ENCODE assay signal across 15 cellular contexts in genomic region chr17:30290077-30290476, GRCh38. TPM values are rescaled to one million over a fixed set of nuclear protein-coding genes. Genes with fewer than 3 reads are reported as not detected.
DNase-seq lines count a peak whose midpoint lies in the region; ATAC-seq, FAIRE-seq and TF ChIP-seq lines count a peak whose summit lies in the region.
"Had no signal": no experiment of that assay in that cellular context is flagged by ENCODE, and none has a peak within 500 bp of the region (broad histone marks: within the 10 kb centered on the region; RNA-seq: fewer than 3 reads in every experiment).

No MANE protein-coding gene starts in this region.

- no peak for FAIRE-seq in HepG2 (lab: Jason Lieb, UNC)

- POLR2A ChIA-PET in HepG2 (lab: Yijun Ruan, JAX) (no interaction called here), T-cell (lab: Charles Lee) (no interaction called here)

- peak overlapping the region; percentile 83 for H3K4me2 ChIP-seq in HepG2 (ENCODE audit: low read depth, low read length)

- H3K4me3 ChIP-seq in HepG2 (replicated peaks in 1 of 3; ENCODE audit: insufficient read depth in 1 of 3, low read depth in 2 of 3, low read length in 3 of 3) (peak overlapping the region in 2 of 3 experiments; percentile 77 to 79; a peak in 3 of 6 replicates), right lobe of liver (no peak overlapping the region), fibroblast of the aortic adventitia (ENCODE audit: low read depth, low read length) (peak overlapping the region; percentile 75), urinary bladder (ENCODE audit: low read depth, low read length) (peak overlapping the region; percentile 80), vagina (peak overlapping the region in 1 of 2 donors; percentile 61)

- H3K4me1 ChIP-seq in HepG2 (ENCODE audit: insufficient read depth, low read length): peaks cover 23% of the 10 kb centered on the region
- peaks cover 0 to 10% (median 0%) of the 10 kb centered on the region in 4 donors for H3K4me1 ChIP-seq in right lobe of liver
- no peaks in the 10 kb centered on the region for H3K4me1 ChIP-seq in urinary bladder (ENCODE audit: insufficient read depth)
- H3K4me1 ChIP-seq in vagina: peaks cover 23% of the 10 kb centered on the region

- no peaks in the 10 kb centered on the region; a peak in 2 of 5 replicates for H3K27me3 ChIP-seq in HepG2 (ENCODE audit: control insufficient read depth in 1 of 2, insufficient read depth in 2 of 2, low read length in 2 of 2)
- no peaks in the 10 kb centered on the region for H3K27me3 ChIP-seq in right lobe of liver
- H3K27me3 ChIP-seq in vagina: no peaks in the 10 kb centered on the region
- H3K27me3 ChIP-seq: gastroesophageal sphincter had no signal

- H3K27ac Mint-ChIP-seq in T-cell: no peak overlapping the region

- H3K9me3 Mint-ChIP-seq in T-cell: no peaks in the 10 kb centered on the region

- TF ChIP-seq POLR2A in HepG2 (IDR thresholded peaks at IDR 0.05; ENCODE audit: insufficient read depth in 1 of 2, low read depth in 2 of 2, low read length in 2 of 2) (no peak), right lobe of liver (IDR thresholded peaks at IDR 0.05) (no peak), vagina (IDR thresholded peaks at IDR 0.05) (no peak)

- intact Hi-C loops in HepG2 (cut with micrococcal nuclease; ENCODE audit: unreplicated experiment) (no loop called here), right lobe of liver (cut with DNase I) (no loop called here), vagina (cut with DNase I) (no loop called here)

- no peak for ATAC-seq in HepG2
- ATAC-seq in right lobe of liver: no peak
- no peak for ATAC-seq in T-cell (replicated peaks in 1 of 4)
- ATAC-seq: gastroesophageal sphincter had no signal

- TF ChIP-seq RAD21 in HepG2 (CRISPR knock-in tag; IDR thresholded peaks at IDR 0.05): no peak

- DNase-seq in HepG2 (ENCODE audit: low spot score) (no peak), right lobe of liver (no peak), T-cell (no peak), fibroblast of the aortic adventitia (ENCODE audit: low read depth) (no peak), putamen (ENCODE audit: low spot score) (no peak), vagina (ENCODE audit: extremely low spot score in 2 of 2) (no peak), HT-29 (ENCODE audit: low spot score) (no peak)
- DNase-seq: dermis blood vessel endothelial cell; kidney glomerular epithelial cell; NCI-H1048; NCI-H446; SHP77; stimulated activated CD4-positive, alpha-beta T cell treated with anti-CD3 and anti-CD28 coated beads, Interleukin-12 subunit alpha, Interleukin-12 subunit beta, amount 100 ng/mL, for 4 hours had no signal

- no peak for TF ChIP-seq CTCF in HepG2 (CRISPR knock-in tag; IDR thresholded peaks at IDR 0.05)
- TF ChIP-seq CTCF in right lobe of liver (IDR thresholded peaks at IDR 0.05): no peak
- no peak for TF ChIP-seq CTCF in fibroblast of the aortic adventitia (IDR thresholded peaks at IDR 0.05; ENCODE audit: insufficient read depth, low read length)
- TF ChIP-seq CTCF in vagina (IDR thresholded peaks at IDR 0.05): no peak

- TF ChIP-seq EP300 in HepG2 (IDR thresholded peaks at IDR 0.05; ENCODE audit: low read depth in 2 of 2, low read length in 2 of 2) (no peak), HepG2 (CRISPR knock-in tag; IDR thresholded peaks at IDR 0.05; ENCODE audit: borderline replicate concordance) (no peak)

- peaks cover 21% of the 10 kb centered on the region for H3K36me3 Mint-ChIP-seq in T-cell

- peak overlapping the region; percentile 74 for H3K9ac ChIP-seq in HepG2 (ENCODE audit: insufficient read depth, low read depth, low read length)

- H3K4me3 Mint-ChIP-seq in T-cell: peak overlapping the region in 2 of 3 donors; percentile 94 to 95

- BruUV-seq in HepG2 (replicated peaks; lab: Mats Ljungman, UMichigan): no TSS peak

- WGBS in HepG2 (ENCODE audit: low lambda C conversion rate): 72% methylated on average over 2 of the region's 2 CpGs
- 65% methylated on average over 2 of the region's 2 CpGs for WGBS in right lobe of liver (ENCODE audit: insufficient coverage, low coverage, low lambda C conversion rate, missing lambda C conversion rate)
- 84% methylated on average over 2 of the region's 2 CpGs for WGBS in urinary bladder

- H3K9me3 ChIP-seq in HepG2 (ENCODE audit: low read length) (no peaks in the 10 kb centered on the region), right lobe of liver (no peaks in the 10 kb centered on the region), vagina (no peaks in the 10 kb centered on the region)
- H3K9me3 ChIP-seq: gastroesophageal sphincter had no signal

- H2AFZ ChIP-seq in HepG2 (ENCODE audit: low read length): no peak overlapping the region

- H3K27me3 Mint-ChIP-seq in T-cell: no peaks in the 10 kb centered on the region

- H3K27ac ChIP-seq in HepG2 (ENCODE audit: extremely low read length, insufficient read depth, low read length) (no peak overlapping the region), right lobe of liver (no peak overlapping the region), urinary bladder (ENCODE audit: low read depth) (no peak overlapping the region), vagina (no peak overlapping the region)
- H3K27ac ChIP-seq: gastroesophageal sphincter had no signal

- CTCF ChIA-PET in HepG2 (lab: Yijun Ruan, JAX; ENCODE audit: low intra/inter-chr PET ratio, low total read pairs) (no interaction called here), T-cell (lab: Charles Lee) (interaction anchor here in 1 of 2 donors (1.5 to 4.1 kb wide), 3 partner anchors 33 to 47 kb away, joined by 5 to 38 read pairs (median 11); no protein-coding TSS in a partner anchor)

- H3K79me2 ChIP-seq in HepG2 (ENCODE audit: insufficient read depth, low read length): peaks cover 17% of the 10 kb centered on the region

- no peaks in the 10 kb centered on the region for H4K20me1 ChIP-seq in HepG2 (ENCODE audit: insufficient read depth, low read length)

- peaks cover 14 to 25% (median 24%) of the 10 kb centered on the region in 3 donors for H3K4me1 Mint-ChIP-seq in T-cell

- in situ Hi-C loops in HepG2 (cut with HindIII; ENCODE audit: extremely low pct_ligation_motif_present, low pct_unique_long_range_greater_than_20kb): loop anchor here (5.0 kb wide), 1 partner anchor 47 kb away; no protein-coding TSS in a partner anchor

- H3K36me3 ChIP-seq in HepG2 (replicated peaks in 1 of 2; ENCODE audit: control insufficient read depth in 1 of 2, insufficient read depth in 2 of 2, low read length in 2 of 2) (peaks cover 2 to 29% of the 10 kb centered on the region in 2 experiments), right lobe of liver (peaks cover 0 to 19% (median 2%) of the 10 kb centered on the region in 4 donors), urinary bladder (ENCODE audit: insufficient read depth) (peaks cover 3% of the 10 kb centered on the region), vagina (peaks cover 0 to 30% of the 10 kb centered on the region in 2 donors)

RNA-seq across cellular contexts. Expression of gene BLMH, which starts 1.7 kb away (rescaled TPM):
- total RNA-seq in HepG2 (2016; rRNA removed; fragmentation: Illumina TruSeq; extraction: Trizol) (41.0 and 61.9 TPM in 2 replicates), right lobe of liver (1 to 10 TPM; 7.0 to 9.2 (median 7.3) TPM), T-cell (10 to 100 TPM; 38.8 to 60.2 (median 47.4) TPM), fibroblast of the aortic adventitia (ENCODE audit: low replicate concordance) (30.5 and 35.9 TPM in 2 replicates), urinary bladder (44.0 TPM), vagina (44.2 TPM)
- 11.6 and 15.2 TPM in 2 replicates for total RNA-seq in HepG2 (2016; cell fraction: cytosol; rRNA removed; fragmentation: Illumina TruSeq; extraction: Trizol; ENCODE audit: low read depth)
- total RNA-seq in HepG2 (2016; cell fraction: insoluble cytoplasmic fraction; rRNA removed; fragmentation: Illumina TruSeq; extraction: Trizol): 41.0 and 58.6 TPM in 2 replicates
- 27.0 and 32.2 TPM in 2 replicates for total RNA-seq in HepG2 (2016; cell fraction: membrane; rRNA removed; fragmentation: Illumina TruSeq; extraction: Trizol)
- 37.1 and 40.0 TPM in 2 replicates for total RNA-seq in HepG2 (2016; cell fraction: nucleus; rRNA removed; fragmentation: Illumina TruSeq; extraction: Trizol)
- polyA plus RNA-seq in HepG2 (2011; rRNA removed) (11.1 and 12.1 TPM in 2 replicates), urinary bladder (25.5 TPM)
- polyA plus RNA-seq in HepG2 (2011; cell fraction: cytosol; rRNA removed): 7.4 and 13.0 TPM in 2 replicates
- polyA plus RNA-seq in HepG2 (2011; cell fraction: nucleus; rRNA removed): 8.6 and 15.4 TPM in 2 replicates
- polyA plus RNA-seq in HepG2 (2012): 39.0 and 45.5 TPM in 2 replicates
- polyA plus RNA-seq in HepG2 (2016; cell fraction: cytosol; fragmentation: Illumina TruSeq; extraction: Trizol; ENCODE audit: low read depth): 11.6 and 12.0 TPM in 2 replicates
- polyA plus RNA-seq in HepG2 (2016; cell fraction: insoluble cytoplasmic fraction; fragmentation: Illumina TruSeq; extraction: Trizol; ENCODE audit: low read depth): 67.2 and 75.3 TPM in 2 replicates
- 24.9 and 27.5 TPM in 2 replicates for polyA plus RNA-seq in HepG2 (2016; cell fraction: membrane; fragmentation: Illumina TruSeq; extraction: Trizol; ENCODE audit: low read depth)
- 42.4 and 44.9 TPM in 2 replicates for polyA plus RNA-seq in HepG2 (2016; cell fraction: nucleus; fragmentation: Illumina TruSeq; extraction: Trizol; ENCODE audit: insufficient read depth, low read depth)
- polyA minus RNA-seq in HepG2 (2011; rRNA and poly(A)+ RNA removed; ENCODE audit: low replicate concordance): 12.9 and 13.5 TPM in 2 replicates
- polyA minus RNA-seq in HepG2 (2011; cell fraction: cytosol; rRNA and poly(A)+ RNA removed): 11.8 and 13.3 TPM in 2 replicates
- polyA minus RNA-seq in HepG2 (2011; cell fraction: nucleus; rRNA and poly(A)+ RNA removed): 25.8 and 30.0 TPM in 2 replicates
- total RNA-seq in HT-29 (2014; rRNA removed; shearing (Covaris generic)): 1.8 and 3.9 TPM in 2 replicates

RNA-seq across cellular contexts. Expression of gene TMIGD1, which starts 43.8 kb away (rescaled TPM):
- total RNA-seq in HepG2 (2016; rRNA removed; fragmentation: Illumina TruSeq; extraction: Trizol): not detected in 2 replicates
- not detected in 2 replicates for total RNA-seq in HepG2 (2016; cell fraction: cytosol; rRNA removed; fragmentation: Illumina TruSeq; extraction: Trizol; ENCODE audit: low read depth)
- not detected in 2 replicates for total RNA-seq in HepG2 (2016; cell fraction: insoluble cytoplasmic fraction; rRNA removed; fragmentation: Illumina TruSeq; extraction: Trizol)
- not detected in 2 replicates for total RNA-seq in HepG2 (2016; cell fraction: membrane; rRNA removed; fragmentation: Illumina TruSeq; extraction: Trizol)
- total RNA-seq in HepG2 (2016; cell fraction: nucleus; rRNA removed; fragmentation: Illumina TruSeq; extraction: Trizol): not detected in 2 replicates
- not detected in 2 replicates for polyA plus RNA-seq in HepG2 (2011; rRNA removed)
- polyA plus RNA-seq in HepG2 (2011; cell fraction: cytosol; rRNA removed): 0.06 TPM in 1 of 2 replicates, not detected in the other
- not detected in 2 replicates for polyA plus RNA-seq in HepG2 (2011; cell fraction: nucleus; rRNA removed)
- not detected in 2 replicates for polyA plus RNA-seq in HepG2 (2012)
- not detected in 2 replicates for polyA plus RNA-seq in HepG2 (2016; cell fraction: cytosol; fragmentation: Illumina TruSeq; extraction: Trizol; ENCODE audit: low read depth)
- polyA plus RNA-seq in HepG2 (2016; cell fraction: insoluble cytoplasmic fraction; fragmentation: Illumina TruSeq; extraction: Trizol; ENCODE audit: low read depth): not detected in 2 replicates
- not detected in 2 replicates for polyA plus RNA-seq in HepG2 (2016; cell fraction: membrane; fragmentation: Illumina TruSeq; extraction: Trizol; ENCODE audit: low read depth)
- polyA plus RNA-seq in HepG2 (2016; cell fraction: nucleus; fragmentation: Illumina TruSeq; extraction: Trizol; ENCODE audit: insufficient read depth, low read depth): not detected in 2 replicates
- not detected in 2 replicates for polyA minus RNA-seq in HepG2 (2011; rRNA and poly(A)+ RNA removed; ENCODE audit: low replicate concordance)
- not detected in 2 replicates for polyA minus RNA-seq in HepG2 (2011; cell fraction: cytosol; rRNA and poly(A)+ RNA removed)
- polyA minus RNA-seq in HepG2 (2011; cell fraction: nucleus; rRNA and poly(A)+ RNA removed): not detected in 2 replicates
- not detected for total RNA-seq in right lobe of liver
- not detected for total RNA-seq in T-cell
- not detected in 2 replicates for total RNA-seq in fibroblast of the aortic adventitia (ENCODE audit: low replicate concordance)
- not detected for total RNA-seq in urinary bladder
- not detected for polyA plus RNA-seq in urinary bladder
- not detected for total RNA-seq in vagina
- total RNA-seq in HT-29 (2014; rRNA removed; shearing (Covaris generic)): not detected in 2 replicates
- total RNA-seq: dermis blood vessel endothelial cell, gastroesophageal sphincter had no signal

RNA-seq across cellular contexts. Expression of gene SLC6A4, which starts 54.6 kb away (rescaled TPM):
- 5.6 and 7.6 TPM in 2 replicates for total RNA-seq in HepG2 (2016; rRNA removed; fragmentation: Illumina TruSeq; extraction: Trizol)
- 1.9 and 2.0 TPM in 2 replicates for total RNA-seq in HepG2 (2016; cell fraction: cytosol; rRNA removed; fragmentation: Illumina TruSeq; extraction: Trizol; ENCODE audit: low read depth)
- total RNA-seq in HepG2 (2016; cell fraction: insoluble cytoplasmic fraction; rRNA removed; fragmentation: Illumina TruSeq; extraction: Trizol): 5.7 and 7.3 TPM in 2 replicates
- 4.1 and 5.6 TPM in 2 replicates for total RNA-seq in HepG2 (2016; cell fraction: membrane; rRNA removed; fragmentation: Illumina TruSeq; extraction: Trizol)
- 6.7 and 7.0 TPM in 2 replicates for total RNA-seq in HepG2 (2016; cell fraction: nucleus; rRNA removed; fragmentation: Illumina TruSeq; extraction: Trizol)
- 20.3 and 21.9 TPM in 2 replicates for polyA plus RNA-seq in HepG2 (2011; rRNA removed)
- 15.7 and 20.0 TPM in 2 replicates for polyA plus RNA-seq in HepG2 (2011; cell fraction: cytosol; rRNA removed)
- 8.1 and 11.6 TPM in 2 replicates for polyA plus RNA-seq in HepG2 (2011; cell fraction: nucleus; rRNA removed)
- polyA plus RNA-seq in HepG2 (2012): 15.5 and 28.1 TPM in 2 replicates
- 1.6 and 2.3 TPM in 2 replicates for polyA plus RNA-seq in HepG2 (2016; cell fraction: cytosol; fragmentation: Illumina TruSeq; extraction: Trizol; ENCODE audit: low read depth)
- 5.2 and 5.3 TPM in 2 replicates for polyA plus RNA-seq in HepG2 (2016; cell fraction: insoluble cytoplasmic fraction; fragmentation: Illumina TruSeq; extraction: Trizol; ENCODE audit: low read depth)
- 3.7 and 4.6 TPM in 2 replicates for polyA plus RNA-seq in HepG2 (2016; cell fraction: membrane; fragmentation: Illumina TruSeq; extraction: Trizol; ENCODE audit: low read depth)
- polyA plus RNA-seq in HepG2 (2016; cell fraction: nucleus; fragmentation: Illumina TruSeq; extraction: Trizol; ENCODE audit: insufficient read depth, low read depth): 9.8 and 10.4 TPM in 2 replicates
- polyA minus RNA-seq in HepG2 (2011; rRNA and poly(A)+ RNA removed; ENCODE audit: low replicate concordance): 24.8 TPM in 1 of 2 replicates, not detected in the other
- 7.6 and 9.2 TPM in 2 replicates for polyA minus RNA-seq in HepG2 (2011; cell fraction: cytosol; rRNA and poly(A)+ RNA removed)
- polyA minus RNA-seq in HepG2 (2011; cell fraction: nucleus; rRNA and poly(A)+ RNA removed): 9.4 and 13.8 TPM in 2 replicates
- not detected for total RNA-seq in right lobe of liver
- under 1 TPM in 2 of 5 donors, not detected in 3; 0.18 to 0.32 TPM for total RNA-seq in T-cell
- 0.41 and 23.8 TPM in 2 replicates for total RNA-seq in fibroblast of the aortic adventitia (ENCODE audit: low replicate concordance)
- 0.37 TPM for total RNA-seq in urinary bladder
- 0.03 TPM for polyA plus RNA-seq in urinary bladder
- total RNA-seq in vagina: 0.98 TPM
- total RNA-seq in HT-29 (2014; rRNA removed; shearing (Covaris generic)): not detected in 2 replicates

Comparison
In these comparisons a context has a peak if more than half of its experiments do, and no peak if none do; other contexts are left out.
1. H3K4me3 ChIP-seq: peak in HepG2 (2 of 3), fibroblast of the aortic adventitia (single experiment) and urinary bladder (single experiment); none in right lobe of liver (0 of 3).